Comparison of ENCODE assay signal across 1 cellular context in genomic region chr6:17987576-17988421, GRCh38.
TF ChIP-seq lines count a peak whose summit lies in the region.

Gene KIF13A, minus strand, starts transcription at chr6:17987635. Its CDS starts 172 bp downstream, at chr6:17987463.

TF ChIP-seq in HepG2, 621 proteins besides CTCF, POLR2A, EP300 and RAD21 (continued from another document):
- TF ChIP-seq NCOR1 (IDR thresholded peaks at IDR 0.05; ENCODE audit: borderline replicate concordance, low read length) (no peak), GZF1 (CRISPR knock-in tag; IDR thresholded peaks at IDR 0.05) (no peak), ZNF878 (CRISPR knock-in tag; IDR thresholded peaks at IDR 0.05) (peak; percentile 38; the same call in 1 of the 2 replicates), RORA (CRISPR knock-in tag; IDR thresholded peaks at IDR 0.05) (no peak), SRF (IDR thresholded peaks at IDR 0.05; ENCODE audit: low read depth, low read length) (no peak), MIER2 (CRISPR knock-in tag; IDR thresholded peaks at IDR 0.05) (no peak), PAXIP1 (CRISPR knock-in tag; conservative IDR thresholded peaks at IDR 0.05) (no peak; the same call in 1 of the 2 replicates), TMF1 (CRISPR knock-in tag; IDR thresholded peaks at IDR 0.05; ENCODE audit: low read depth) (0 out of 2 replicates have a peak, but pooled peaks have one; percentile 63), ZNF776 (CRISPR knock-in tag; IDR thresholded peaks at IDR 0.05) (no peak), SIN3B (IDR thresholded peaks at IDR 0.05; ENCODE audit: low read length) (no peak), HMGXB3 (CRISPR knock-in tag; IDR thresholded peaks at IDR 0.05; ENCODE audit: borderline replicate concordance) (no peak), ZNF10 (CRISPR knock-in tag; IDR thresholded peaks at IDR 0.05; ENCODE audit: borderline replicate concordance, low read depth) (no peak), GPN1 (CRISPR knock-in tag; IDR thresholded peaks at IDR 0.05; ENCODE audit: borderline replicate concordance) (no peak), ZNF3 (CRISPR knock-in tag; IDR thresholded peaks at IDR 0.05) (no peak), ZNF839 (CRISPR knock-in tag; IDR thresholded peaks at IDR 0.05; ENCODE audit: borderline replicate concordance) (no peak), ZNF562 (CRISPR knock-in tag; IDR thresholded peaks at IDR 0.05; ENCODE audit: borderline replicate concordance) (no peak), ZNF550 (CRISPR knock-in tag; IDR thresholded peaks at IDR 0.05; ENCODE audit: borderline replicate concordance) (no peak), ZNF574 (CRISPR knock-in tag; IDR thresholded peaks at IDR 0.05) (peak; percentile 49; the same call in 1 of the 2 replicates), ZNF510 (CRISPR knock-in tag; IDR thresholded peaks at IDR 0.05; ENCODE audit: low read depth) (no peak)
